In the genomic region with DNA sequence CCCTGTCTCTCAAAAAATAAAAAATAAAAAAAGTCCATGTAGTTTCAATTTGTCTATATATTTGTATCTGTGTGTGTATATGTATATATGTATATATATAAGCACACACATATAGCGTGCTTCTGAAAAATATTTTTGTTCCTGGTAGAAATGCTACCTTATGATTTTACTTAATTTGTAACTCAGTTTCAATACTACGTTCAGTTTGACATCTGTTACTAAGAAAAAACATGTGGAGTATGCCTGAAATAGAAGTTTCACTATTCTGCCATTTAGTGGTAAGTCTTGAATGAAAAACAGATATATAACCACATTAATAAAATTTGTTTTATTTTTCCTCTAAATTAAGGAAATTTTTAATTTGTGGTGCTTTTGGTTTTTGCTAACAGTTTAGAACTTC, we compare ENCODE assay signal across 1 cellular context.
TF ChIP-seq lines count a peak whose summit lies in the region.

No MANE protein-coding gene starts in this region.

TF ChIP-seq in HCT116, 20 proteins besides CTCF, POLR2A, EP300 and RAD21:
- TF ChIP-seq, protein P1, sequence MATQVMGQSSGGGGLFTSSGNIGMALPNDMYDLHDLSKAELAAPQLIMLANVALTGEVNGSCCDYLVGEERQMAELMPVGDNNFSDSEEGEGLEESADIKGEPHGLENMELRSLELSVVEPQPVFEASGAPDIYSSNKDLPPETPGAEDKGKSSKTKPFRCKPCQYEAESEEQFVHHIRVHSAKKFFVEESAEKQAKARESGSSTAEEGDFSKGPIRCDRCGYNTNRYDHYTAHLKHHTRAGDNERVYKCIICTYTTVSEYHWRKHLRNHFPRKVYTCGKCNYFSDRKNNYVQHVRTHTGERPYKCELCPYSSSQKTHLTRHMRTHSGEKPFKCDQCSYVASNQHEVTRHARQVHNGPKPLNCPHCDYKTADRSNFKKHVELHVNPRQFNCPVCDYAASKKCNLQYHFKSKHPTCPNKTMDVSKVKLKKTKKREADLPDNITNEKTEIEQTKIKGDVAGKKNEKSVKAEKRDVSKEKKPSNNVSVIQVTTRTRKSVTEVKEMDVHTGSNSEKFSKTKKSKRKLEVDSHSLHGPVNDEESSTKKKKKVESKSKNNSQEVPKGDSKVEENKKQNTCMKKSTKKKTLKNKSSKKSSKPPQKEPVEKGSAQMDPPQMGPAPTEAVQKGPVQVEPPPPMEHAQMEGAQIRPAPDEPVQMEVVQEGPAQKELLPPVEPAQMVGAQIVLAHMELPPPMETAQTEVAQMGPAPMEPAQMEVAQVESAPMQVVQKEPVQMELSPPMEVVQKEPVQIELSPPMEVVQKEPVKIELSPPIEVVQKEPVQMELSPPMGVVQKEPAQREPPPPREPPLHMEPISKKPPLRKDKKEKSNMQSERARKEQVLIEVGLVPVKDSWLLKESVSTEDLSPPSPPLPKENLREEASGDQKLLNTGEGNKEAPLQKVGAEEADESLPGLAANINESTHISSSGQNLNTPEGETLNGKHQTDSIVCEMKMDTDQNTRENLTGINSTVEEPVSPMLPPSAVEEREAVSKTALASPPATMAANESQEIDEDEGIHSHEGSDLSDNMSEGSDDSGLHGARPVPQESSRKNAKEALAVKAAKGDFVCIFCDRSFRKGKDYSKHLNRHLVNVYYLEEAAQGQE (IDR thresholded peaks at IDR 0.05; ENCODE audit: low read depth): no peak
- TF ChIP-seq EGR1 (IDR thresholded peaks at IDR 0.05; ENCODE audit: low read depth) (no peak), ZFX (IDR thresholded peaks at IDR 0.05) (no peak), EZH2 (IDR thresholded peaks at IDR 0.05) (no peak), YY1 (IDR thresholded peaks at IDR 0.05; ENCODE audit: extremely low read depth, insufficient replicate concordance, low read depth, low read length) (no peak), EZH2phosphoT487 (IDR thresholded peaks at IDR 0.05; ENCODE audit: borderline replicate concordance) (no peak), CEBPB (IDR thresholded peaks at IDR 0.05; ENCODE audit: low read depth) (no peak), ELF1 (IDR thresholded peaks at IDR 0.05; ENCODE audit: borderline replicate concordance, low read depth) (no peak), CBX3 (IDR thresholded peaks at IDR 0.05; ENCODE audit: low read depth) (no peak)
